Comparison of ENCODE assay signal across 40 cellular contexts in the genomic region with DNA sequence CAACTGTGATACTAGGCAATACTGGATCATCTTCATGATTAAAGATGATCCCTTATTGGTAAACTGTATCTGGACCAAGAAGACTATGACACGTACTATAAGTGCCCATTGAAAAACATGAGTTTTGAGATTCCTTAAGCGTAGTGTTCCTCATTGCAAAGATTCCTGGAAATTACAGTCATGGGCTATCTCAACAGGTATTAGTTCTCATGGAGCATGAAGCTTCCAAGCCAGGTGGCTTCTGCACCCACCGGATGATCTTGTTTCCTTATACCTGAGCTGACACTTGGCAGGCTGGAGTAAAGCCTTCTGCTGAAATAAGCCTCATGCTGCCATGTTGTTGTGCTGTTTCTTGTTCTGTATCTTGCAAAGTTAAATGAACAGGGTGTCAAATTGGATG. TPM values are rescaled to one million over a fixed set of nuclear protein-coding genes. Genes with fewer than 3 reads are reported as not detected.
"Had no signal": no experiment of that assay in that cellular context is flagged by ENCODE, and none has a peak within 500 bp of the region (broad histone marks: within the 10 kb centered on the region; RNA-seq: fewer than 3 reads in every experiment).

No MANE protein-coding gene starts in this region.

- H3K4me3 Mint-ChIP-seq: activated naive CD4-positive, alpha-beta T cell treated with anti-CD3 and anti-CD28 coated beads for 36 hours; activated naive CD4-positive, alpha-beta T cell treated with anti-CD3 and anti-CD28 coated beads, Interleukin-2, amount 10 ng/mL, durations not matched to agents 7 days and 5 days; activated naive CD4-positive, alpha-beta T cell treated with anti-CD3 and anti-CD28 coated beads, Interleukin-2, amount 50 U/mL, for 24 hours; activated naive CD8-positive, alpha-beta T cell; activated naive CD8-positive, alpha-beta T cell treated with anti-CD3 and anti-CD28 coated beads for 36 hours; activated naive CD8-positive, alpha-beta T cell treated with anti-CD3 and anti-CD28 coated beads, Interleukin-2, amount 10 ng/mL, durations not matched to agents 7 days and 5 days; activated naive CD8-positive, alpha-beta T cell treated with anti-CD3 and anti-CD28 coated beads, Interleukin-2, amount 50 U/mL, for 24 hours; activated T-cell treated with anti-CD3 and anti-CD28 coated beads, Interleukin-2, amount 50 U/mL, for 24 hours; activated T-cell treated with anti-CD3 and anti-CD28 coated beads, Interleukin-2, amount 50 U/mL, for 4 hours; activated T-cell treated with anti-CD3 and anti-CD28 coated beads, Interleukin-2, amount 50 U/mL, for 72 hours; activated T-helper 1 cell treated with anti-CD3 and anti-CD28 coated beads, Interleukin-12 subunit alpha, Interleukin-12 subunit beta, Interleukin-2, Interleukin-4 antibody, amounts not matched to agents 30 ng/mL and 10 ng/mL and 1 ng/mL, durations not matched to agents 14 hours and 24 hours and 36 hours; activated T-helper 17 cell treated with anti-CD3 and anti-CD28 coated beads, Interleukin-2, amount 50 U/mL, for 72 hours; brain; central memory CD8-positive, alpha-beta T cell had no signal

- H3K9me3 ChIP-seq: adrenal gland, ascending aorta, body of pancreas, breast epithelium had no signal

- H3K27ac ChIP-seq: adrenal gland, ascending aorta, body of pancreas, brain microvascular endothelial cell, breast epithelium, cardiac muscle cell had no signal

- H3K27ac Mint-ChIP-seq: activated naive CD4-positive, alpha-beta T cell treated with anti-CD3 and anti-CD28 coated beads for 36 hours; activated naive CD4-positive, alpha-beta T cell treated with anti-CD3 and anti-CD28 coated beads, Interleukin-2, amount 10 ng/mL, durations not matched to agents 7 days and 5 days; activated naive CD4-positive, alpha-beta T cell treated with anti-CD3 and anti-CD28 coated beads, Interleukin-2, amount 50 U/mL, for 24 hours; activated naive CD4-positive, alpha-beta T cell treated with anti-CD3 and anti-CD28 coated beads, Interleukin-2, amount 50 U/mL, for 72 hours; activated naive CD8-positive, alpha-beta T cell; activated naive CD8-positive, alpha-beta T cell treated with anti-CD3 and anti-CD28 coated beads for 36 hours; activated naive CD8-positive, alpha-beta T cell treated with anti-CD3 and anti-CD28 coated beads, Interleukin-2, amount 10 ng/mL, durations not matched to agents 7 days and 5 days; activated naive CD8-positive, alpha-beta T cell treated with anti-CD3 and anti-CD28 coated beads, Interleukin-2, amount 50 U/mL, for 24 hours; activated T-cell treated with anti-CD3 and anti-CD28 coated beads, Interleukin-2, amount 50 U/mL, for 24 hours; activated T-cell treated with anti-CD3 and anti-CD28 coated beads, Interleukin-2, amount 50 U/mL, for 72 hours; activated T-helper 1 cell treated with anti-CD3 and anti-CD28 coated beads, Interleukin-12 subunit alpha, Interleukin-12 subunit beta, Interleukin-2, Interleukin-4 antibody, amounts not matched to agents 30 ng/mL and 10 ng/mL and 1 ng/mL, durations not matched to agents 14 hours and 24 hours and 36 hours; activated T-helper 17 cell treated with anti-CD3 and anti-CD28 coated beads, Interleukin-2, amount 50 U/mL, for 72 hours; activated T-helper 2 cell treated with anti-CD3 and anti-CD28 coated beads, Interferon-gamma antibody, Interleukin-2, Interleukin-4, amounts not matched to agents 10 μg/mL and 5 μg/mL and 100 μg/mL, durations not matched to agents 14 hours and 24 hours and 36 hours; brain had no signal

- FAIRE-seq: astrocyte had no signal

- H3K36me3 Mint-ChIP-seq: activated naive CD4-positive, alpha-beta T cell treated with anti-CD3 and anti-CD28 coated beads, Interleukin-2, amount 10 ng/mL, durations not matched to agents 7 days and 5 days; activated naive CD4-positive, alpha-beta T cell treated with anti-CD3 and anti-CD28 coated beads, Interleukin-2, amount 50 U/mL, for 24 hours; activated naive CD4-positive, alpha-beta T cell treated with anti-CD3 and anti-CD28 coated beads, Interleukin-2, amount 50 U/mL, for 72 hours; activated naive CD8-positive, alpha-beta T cell; activated naive CD8-positive, alpha-beta T cell treated with anti-CD3 and anti-CD28 coated beads for 36 hours; activated naive CD8-positive, alpha-beta T cell treated with anti-CD3 and anti-CD28 coated beads, Interleukin-2, amount 10 ng/mL, durations not matched to agents 7 days and 5 days; brain had no signal

- H3K9me3 Mint-ChIP-seq: activated naive CD4-positive, alpha-beta T cell treated with anti-CD3 and anti-CD28 coated beads for 36 hours; activated naive CD4-positive, alpha-beta T cell treated with anti-CD3 and anti-CD28 coated beads, Interleukin-2, amount 10 ng/mL, durations not matched to agents 7 days and 5 days; activated naive CD4-positive, alpha-beta T cell treated with anti-CD3 and anti-CD28 coated beads, Interleukin-2, amount 50 U/mL, for 24 hours; activated naive CD4-positive, alpha-beta T cell treated with anti-CD3 and anti-CD28 coated beads, Interleukin-2, amount 50 U/mL, for 72 hours; activated naive CD8-positive, alpha-beta T cell treated with anti-CD3 and anti-CD28 coated beads, Interleukin-2, amount 10 ng/mL, durations not matched to agents 7 days and 5 days; activated T-cell treated with anti-CD3 and anti-CD28 coated beads, Interleukin-2, amount 50 U/mL, for 24 hours; activated T-cell treated with anti-CD3 and anti-CD28 coated beads, Interleukin-2, amount 50 U/mL, for 4 hours; activated T-cell treated with anti-CD3 and anti-CD28 coated beads, Interleukin-2, amount 50 U/mL, for 72 hours; activated T-helper 1 cell treated with anti-CD3 and anti-CD28 coated beads, Interleukin-12 subunit alpha, Interleukin-12 subunit beta, Interleukin-2, Interleukin-4 antibody, amounts not matched to agents 30 ng/mL and 10 ng/mL and 1 ng/mL, durations not matched to agents 14 hours and 24 hours and 36 hours; activated T-helper 17 cell treated with anti-CD3 and anti-CD28 coated beads, Interleukin-2, amount 50 U/mL, for 72 hours; activated T-helper 2 cell treated with anti-CD3 and anti-CD28 coated beads, Interferon-gamma antibody, Interleukin-2, Interleukin-4, amounts not matched to agents 10 μg/mL and 5 μg/mL and 100 μg/mL, durations not matched to agents 14 hours and 24 hours and 36 hours; central memory CD8-positive, alpha-beta T cell had no signal

- DNase-seq: activated effector memory CD4-positive, alpha-beta T cell treated with anti-CD3 and anti-CD28 coated beads, Interleukin-2, amount 50 U/mL, for 16 hours; activated effector memory CD4-positive, alpha-beta T cell treated with Interleukin-2 at 50 U/mL for 16 hours; activated gamma-delta T cell; activated gamma-delta T cell treated with Interleukin-2 at 50 U/mL for 16 hours; activated naive CD4-positive, alpha-beta T cell; activated naive CD4-positive, alpha-beta T cell treated with anti-CD3 and anti-CD28 coated beads for 36 hours; activated naive CD4-positive, alpha-beta T cell treated with anti-CD3 and anti-CD28 coated beads, Interleukin-2, amount 10 ng/mL, durations not matched to agents 7 days and 5 days; activated naive CD4-positive, alpha-beta T cell treated with anti-CD3 and anti-CD28 coated beads, Interleukin-2, amount 50 U/mL, for 16 hours; activated naive CD4-positive, alpha-beta T cell treated with Interleukin-2 at 50 U/mL for 16 hours; activated naive CD8-positive, alpha-beta T cell treated with anti-CD3 and anti-CD28 coated beads for 36 hours; activated naive CD8-positive, alpha-beta T cell treated with anti-CD3 and anti-CD28 coated beads, Interleukin-2, amount 10 ng/mL, durations not matched to agents 7 days and 5 days; activated naive CD8-positive, alpha-beta T cell treated with anti-CD3 and anti-CD28 coated beads, Interleukin-2, amount 50 U/mL, for 24 hours; activated T-cell treated with anti-CD3 and anti-CD28 coated beads for 4 hours; activated T-cell treated with anti-CD3 and anti-CD28 coated beads, Interleukin-2, amount 50 U/mL, for 1 hour; activated T-cell treated with anti-CD3 and anti-CD28 coated beads, Interleukin-2, amount 50 U/mL, for 24 hours; activated T-cell treated with anti-CD3 and anti-CD28 coated beads, Interleukin-2, amount 50 U/mL, for 4 hours; activated T-cell treated with anti-CD3 and anti-CD28 coated beads, Interleukin-2, amount 50 U/mL, for 48 hours; activated T-cell treated with anti-CD3 and anti-CD28 coated beads, Interleukin-2, amount 50 U/mL, for 72 hours; adrenal gland; amniotic stem cell; amygdala; anterior cingulate cortex; aorta; body of pancreas; brain microvascular endothelial cell; caudate nucleus; central memory CD4-positive, alpha-beta T cell; cerebellar nuclear complex had no signal

- H3K4me3 ChIP-seq: adrenal gland, ascending aorta, body of pancreas, breast epithelium, cardiac muscle cell had no signal

- H3K4me1 ChIP-seq: adrenal gland, ascending aorta, body of pancreas, breast epithelium had no signal

- H3K4me1 Mint-ChIP-seq: activated naive CD4-positive, alpha-beta T cell treated with anti-CD3 and anti-CD28 coated beads, Interleukin-2, amount 10 ng/mL, durations not matched to agents 7 days and 5 days; activated naive CD4-positive, alpha-beta T cell treated with anti-CD3 and anti-CD28 coated beads, Interleukin-2, amount 50 U/mL, for 24 hours; activated naive CD8-positive, alpha-beta T cell treated with anti-CD3 and anti-CD28 coated beads for 36 hours; activated naive CD8-positive, alpha-beta T cell treated with anti-CD3 and anti-CD28 coated beads, Interleukin-2, amount 10 ng/mL, durations not matched to agents 7 days and 5 days; activated naive CD8-positive, alpha-beta T cell treated with anti-CD3 and anti-CD28 coated beads, Interleukin-2, amount 50 U/mL, for 24 hours; activated T-helper 17 cell treated with anti-CD3 and anti-CD28 coated beads, Interleukin-2, amount 50 U/mL, for 72 hours; brain; central memory CD8-positive, alpha-beta T cell had no signal

- H3K27me3 ChIP-seq: adrenal gland, ascending aorta, body of pancreas, brain microvascular endothelial cell, breast epithelium had no signal

- H3K36me3 ChIP-seq: adrenal gland, ascending aorta, brain microvascular endothelial cell, breast epithelium, cardiac muscle cell had no signal

- ATAC-seq: activated naive CD4-positive, alpha-beta T cell treated with anti-CD3 and anti-CD28 coated beads, Interleukin-2, amount 50 U/mL, for 72 hours; activated naive CD8-positive, alpha-beta T cell treated with anti-CD3 and anti-CD28 coated beads, Interleukin-2, amount 50 U/mL, for 24 hours; activated T-cell treated with anti-CD3 and anti-CD28 coated beads, Interleukin-2, amount 50 U/mL, for 4 hours; activated T-cell treated with anti-CD3 and anti-CD28 coated beads, Interleukin-2, amount 50 U/mL, for 72 hours; activated T-helper 17 cell treated with anti-CD3 and anti-CD28 coated beads, Interleukin-2, amount 50 U/mL, for 72 hours; body of pancreas had no signal

RNA-seq across cellular contexts. Expression of a gene that starts 8.6 kb away (rescaled TPM):
- total RNA-seq: activated naive CD4-positive, alpha-beta T cell treated with anti-CD3 and anti-CD28 coated beads for 36 hours; activated naive CD4-positive, alpha-beta T cell treated with anti-CD3 and anti-CD28 coated beads, Interleukin-2, amount 50 U/mL, for 72 hours; activated naive CD8-positive, alpha-beta T cell treated with anti-CD3 and anti-CD28 coated beads for 36 hours; activated naive CD8-positive, alpha-beta T cell treated with anti-CD3 and anti-CD28 coated beads, Interleukin-2, amount 10 ng/mL, durations not matched to agents 7 days and 5 days; activated T-cell treated with anti-CD3 and anti-CD28 coated beads, Interleukin-2, amount 50 U/mL, for 72 hours; activated T-helper 1 cell treated with anti-CD3 and anti-CD28 coated beads, Interleukin-12 subunit alpha, Interleukin-12 subunit beta, Interleukin-2, Interleukin-4 antibody, amounts not matched to agents 30 ng/mL and 10 ng/mL and 1 ng/mL, durations not matched to agents 14 hours and 24 hours and 36 hours; activated T-helper 17 cell treated with anti-CD3 and anti-CD28 coated beads, Interleukin-2, amount 50 U/mL, for 72 hours; activated T-helper 2 cell treated with anti-CD3 and anti-CD28 coated beads, Interferon-gamma antibody, Interleukin-2, Interleukin-4, amounts not matched to agents 10 μg/mL and 5 μg/mL and 100 μg/mL, durations not matched to agents 14 hours and 24 hours and 36 hours; ascending aorta had no signal
